ENCODE assay signal across 12 cellular contexts in the genomic region with DNA sequence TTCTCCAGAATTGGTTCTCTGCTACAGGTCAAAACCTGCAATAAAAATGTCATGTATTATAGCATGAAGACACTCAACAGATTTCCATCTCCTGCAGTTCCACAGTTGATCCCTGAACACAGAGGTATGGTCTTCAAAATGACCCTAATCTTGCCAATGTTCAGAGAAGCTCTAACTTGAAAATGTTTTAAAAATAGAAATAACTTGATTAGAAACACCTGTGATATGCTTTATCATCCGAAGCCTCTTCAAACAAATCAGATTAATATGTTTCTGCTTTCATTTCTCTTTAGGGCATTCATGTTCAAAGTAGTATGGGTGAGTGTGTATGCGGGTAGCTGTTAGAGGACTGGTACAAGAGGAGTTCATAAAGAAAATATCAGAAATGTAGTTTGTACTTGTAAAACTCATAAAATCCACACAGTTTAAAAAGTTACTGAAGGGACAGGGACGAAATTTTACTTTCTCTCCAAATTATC.
DNase-seq lines count a peak whose midpoint lies in the region; ATAC-seq and TF ChIP-seq lines count a peak whose summit lies in the region.
"Had no signal": no experiment of that assay in that cellular context is flagged by ENCODE, and none has a peak within 500 bp of the region (broad histone marks: within the 10 kb centered on the region; RNA-seq: fewer than 3 reads in every experiment).

No MANE protein-coding gene starts in this region.

- TF ChIP-seq CTCF in GM12875 (IDR thresholded peaks at IDR 0.05; ENCODE audit: borderline replicate concordance, insufficient read depth, low read depth, low read length) (no peak), ascending aorta (IDR thresholded peaks at IDR 0.05) (no peak), neural crest cell (conservative IDR thresholded peaks at IDR 0.05) (no peak), upper lobe of left lung (IDR thresholded peaks at IDR 0.05) (no peak)

- H3K4me3 ChIP-seq in GM12875 (ENCODE audit: low read depth, low read length) (peak overlapping the region; percentile 28), Karpas-422 (ENCODE audit: low read length) (peak overlapping the region; percentile 49), ascending aorta (peak overlapping the region; percentile 22 to 95), upper lobe of left lung (no peak overlapping the region)
- H3K4me3 ChIP-seq: smooth muscle cell, suprapubic skin had no signal

- no peak for TF ChIP-seq POLR2A in upper lobe of left lung (IDR thresholded peaks at IDR 0.05)

- TF ChIP-seq EP300 in upper lobe of left lung (IDR thresholded peaks at IDR 0.05), result no peak

- no peaks in the 10 kb centered on the region for H3K27me3 Mint-ChIP-seq in neural crest cell (ENCODE audit: low read depth)

- no peaks in the 10 kb centered on the region for H3K9me3 Mint-ChIP-seq in neural crest cell

- H3K79me2 ChIP-seq in Karpas-422 (ENCODE audit: low read length), result peaks cover 100% of the 10 kb centered on the region

- peaks cover 31% of the 10 kb centered on the region for H4K20me1 ChIP-seq in Karpas-422 (ENCODE audit: insufficient read depth, low read depth, low read length)

- no peak for ATAC-seq in upper lobe of left lung (ENCODE audit: low FRiP score in 2 of 2)

- no peak overlapping the region for H2AFZ ChIP-seq in Karpas-422 (ENCODE audit: low read length)

- H3K4me1 ChIP-seq in Karpas-422 (ENCODE audit: low read length), result peaks cover 82% of the 10 kb centered on the region
- H3K4me1 ChIP-seq in ascending aorta, result peaks cover 0 to 8% of the 10 kb centered on the region in 2 donors
- peaks cover 0 to 14% (median 9%) of the 10 kb centered on the region in 4 donors for H3K4me1 ChIP-seq in upper lobe of left lung

- DNase-seq in Karpas-422, result peak; percentile 86
- no peak for DNase-seq in ascending aorta (ENCODE audit: low spot score in 2 of 2)
- no peak for DNase-seq in neural crest cell (ENCODE audit: low read depth, low spot score)
- DNase-seq in foreskin melanocyte, result no peak
- no peak for DNase-seq in H4 (ENCODE audit: low spot score)
- no peak for DNase-seq in cerebellar nuclear complex (lab: John Stamatoyannopoulos, UW)
- DNase-seq in upper lobe of left lung, result no peak
- DNase-seq: islet precursor cell, MG63 had no signal

- H3K4me2 ChIP-seq in Karpas-422 (ENCODE audit: low read depth, low read length, poor library complexity, severe bottlenecking), result peak overlapping the region; percentile 82
- H3K4me2 ChIP-seq: smooth muscle cell had no signal

- peaks cover 52% of the 10 kb centered on the region for H3K36me3 ChIP-seq in Karpas-422 (ENCODE audit: insufficient read depth, low read length)
- H3K36me3 ChIP-seq in ascending aorta, result no peaks in the 10 kb centered on the region
- H3K36me3 ChIP-seq in upper lobe of left lung, result peaks cover 0 to 3% (median 0%) of the 10 kb centered on the region in 4 donors
- H3K36me3 ChIP-seq: suprapubic skin had no signal

- peak overlapping the region; percentile 27 for H3K4me3 Mint-ChIP-seq in neural crest cell

- no peaks in the 10 kb centered on the region for H3K9me2 ChIP-seq in Karpas-422 (replicated peaks; ENCODE audit: insufficient read depth, low read length)

- H3K36me3 Mint-ChIP-seq in neural crest cell (ENCODE audit: low read depth), result no peaks in the 10 kb centered on the region

- peak overlapping the region; percentile 52 for H3K9ac ChIP-seq in Karpas-422 (ENCODE audit: low read length)

- intact Hi-C loops in ascending aorta (cut with DNase I), result no loop called here

- H3K27ac Mint-ChIP-seq in neural crest cell (ENCODE audit: unreplicated experiment), result no peak overlapping the region

- H3K9me3 ChIP-seq in Karpas-422 (ENCODE audit: low read length), result no peaks in the 10 kb centered on the region
- H3K9me3 ChIP-seq in ascending aorta, result no peaks in the 10 kb centered on the region
- H3K9me3 ChIP-seq in upper lobe of left lung, result no peaks in the 10 kb centered on the region
- H3K9me3 ChIP-seq: MG63, suprapubic skin had no signal

- H3K4me1 Mint-ChIP-seq in neural crest cell, result peaks cover 44% of the 10 kb centered on the region

- H3K27ac ChIP-seq in Karpas-422 (ENCODE audit: low read length), result peak overlapping the region; percentile 92
- H3K27ac ChIP-seq in ascending aorta, result peak overlapping the region; percentile 89 to 96
- peak overlapping the region in 1 of 4 donors; percentile 44 for H3K27ac ChIP-seq in upper lobe of left lung
- H3K27ac ChIP-seq: suprapubic skin had no signal

- H3K27me3 ChIP-seq in Karpas-422 (ENCODE audit: low read length) (no peaks in the 10 kb centered on the region), ascending aorta (no peaks in the 10 kb centered on the region), upper lobe of left lung (no peaks in the 10 kb centered on the region)
- H3K27me3 ChIP-seq: MG63, suprapubic skin had no signal

- 80 to 85% methylated on average over 3 of the region's 3 CpGs for WGBS in upper lobe of left lung, 2 donors

Comparison
In these comparisons a context has a peak if more than half of its experiments do, and no peak if none do; other contexts are left out.
1. H3K4me3 ChIP-seq: peak in GM12875 (single experiment), Karpas-422 (single experiment) and ascending aorta (2 of 2); none in upper lobe of left lung (0 of 4).